12 cellular contexts compared by ENCODE assay signal in the genomic region with DNA sequence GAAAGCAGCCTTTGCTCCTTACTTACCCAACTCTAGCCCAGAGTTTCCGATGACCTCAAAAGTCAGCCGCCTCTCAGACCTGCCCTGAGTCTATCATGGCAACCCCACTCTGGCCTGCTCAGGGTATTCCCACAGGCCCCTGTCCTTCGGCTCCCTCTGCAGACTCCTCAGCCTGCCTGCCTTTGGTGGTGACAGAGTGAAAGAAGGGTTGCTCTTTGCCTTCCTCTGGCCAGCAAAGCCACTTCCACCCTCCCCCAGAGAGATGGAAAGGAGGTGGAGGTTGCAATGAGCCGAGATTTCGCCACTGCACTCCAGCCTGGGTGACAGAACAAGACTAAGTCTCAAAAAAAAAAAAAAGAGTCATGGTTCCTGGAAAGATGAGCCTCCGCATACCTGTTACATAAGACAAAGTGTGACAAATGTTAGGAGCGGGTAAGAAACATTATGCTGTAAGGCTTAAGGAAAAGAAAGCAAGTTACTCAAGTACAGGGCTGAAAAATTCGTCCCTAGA. TPM values are rescaled to one million over a fixed set of nuclear protein-coding genes. Genes with fewer than 3 reads are reported as not detected.
A peak's percentile ranks its signal among the peaks of the same experiment; 100 is the strongest.
DNase-seq lines count a peak whose midpoint lies in the region; ATAC-seq and TF ChIP-seq lines count a peak whose summit lies in the region.
"Had no signal": no experiment of that assay in that cellular context is flagged by ENCODE, and none has a peak within 500 bp of the region (broad histone marks: within the 10 kb centered on the region; RNA-seq: fewer than 3 reads in every experiment).

No MANE protein-coding gene starts in this region.

- TF ChIP-seq CTCF in IMR-90 (conservative IDR thresholded peaks at IDR 0.05; ENCODE audit: low read depth, low read length) (0 out of 2 replicates have a peak, but pooled peaks have one; percentile 20), natural killer cell (IDR thresholded peaks at IDR 0.05) (no peak), esophagus muscularis mucosa (IDR thresholded peaks at IDR 0.05) (no peak), mesothelial cell of epicardium (IDR thresholded peaks at IDR 0.05; ENCODE audit: unreplicated experiment) (no peak)

- no peaks in the 10 kb centered on the region for H3K79me1 ChIP-seq in IMR-90 (ENCODE audit: low read depth in 1 of 2, low read length in 2 of 2)

- in situ Hi-C loops in IMR-90 (cut with MboI; ENCODE audit: low sequenced_read_pairs), result no loop called here

- no peaks in the 10 kb centered on the region for H3K36me3 Mint-ChIP-seq in CD8-positive, alpha-beta memory T cell
- H3K36me3 Mint-ChIP-seq in activated T-helper 1 cell treated with anti-CD3 and anti-CD28 coated beads, Interleukin-12 subunit alpha, Interleukin-12 subunit beta, Interleukin-2, Interleukin-4 antibody, amounts not matched to agents 30 ng/mL and 10 ng/mL and 1 ng/mL, durations not matched to agents 14 hours and 24 hours and 36 hours (ENCODE audit: low read depth), result no peaks in the 10 kb centered on the region
- H3K36me3 Mint-ChIP-seq in natural killer cell, result no peaks in the 10 kb centered on the region
- H3K36me3 Mint-ChIP-seq in mesothelial cell of epicardium, result no peaks in the 10 kb centered on the region

- intact Hi-C loops in IMR-90 (cut with micrococcal nuclease), result no loop called here
- intact Hi-C loops in activated T-helper 1 cell treated with anti-CD3 and anti-CD28 coated beads, Interleukin-12 subunit alpha, Interleukin-12 subunit beta, Interleukin-2, Interleukin-4 antibody, amounts not matched to agents 30 ng/mL and 10 ng/mL and 1 ng/mL, durations not matched to agents 14 hours and 24 hours and 36 hours (cut with micrococcal nuclease), result loop anchor here (1.0 to 2.0 kb wide), 2 partner anchors 9 to 14 kb away; partner anchors contain the start of gene STING1
- intact Hi-C loops in natural killer cell (cut with micrococcal nuclease), result no loop called here
- intact Hi-C loops in esophagus muscularis mucosa (cut with DNase I), result no loop called here

- H3K4me2 ChIP-seq in IMR-90 (ENCODE audit: low read depth, low read length), result no peak overlapping the region

- peak overlapping the region; percentile 49; the same call in 1 of the 2 replicates for H2AK5ac ChIP-seq in IMR-90 (ENCODE audit: low read depth, low read length)

- no peak overlapping the region for H2BK15ac ChIP-seq in IMR-90 (ENCODE audit: low read depth, low read length)

- H3K4me1 Mint-ChIP-seq in CD8-positive, alpha-beta memory T cell, result peaks cover 45 to 53% (median 52%) of the 10 kb centered on the region in 3 donors
- H3K4me1 Mint-ChIP-seq in activated T-helper 1 cell treated with anti-CD3 and anti-CD28 coated beads, Interleukin-12 subunit alpha, Interleukin-12 subunit beta, Interleukin-2, Interleukin-4 antibody, amounts not matched to agents 30 ng/mL and 10 ng/mL and 1 ng/mL, durations not matched to agents 14 hours and 24 hours and 36 hours (ENCODE audit: low read depth), result peaks cover 55% of the 10 kb centered on the region
- peaks cover 42 to 54% of the 10 kb centered on the region in 2 donors for H3K4me1 Mint-ChIP-seq in natural killer cell
- peaks cover 15% of the 10 kb centered on the region for H3K4me1 Mint-ChIP-seq in mesothelial cell of epicardium

- H3K14ac ChIP-seq in IMR-90 (replicated peaks; ENCODE audit: low read depth, low read length), result no peak overlapping the region

- H2AK9ac ChIP-seq in IMR-90 (replicated peaks; ENCODE audit: low read depth, low read length, poor library complexity), result no peak overlapping the region

- H4K5ac ChIP-seq in IMR-90 (ENCODE audit: low read depth, low read length), result no peak overlapping the region

- peaks cover 4% of the 10 kb centered on the region; the same call in 1 of the 2 replicates for H3K9me1 ChIP-seq in IMR-90 (ENCODE audit: insufficient read depth, low read length)

- no peak overlapping the region for H3K4me3 ChIP-seq in CD8-positive, alpha-beta memory T cell (ENCODE audit: low read length)
- H3K4me3 ChIP-seq in IMR-90 (ENCODE audit: insufficient read depth, low read depth, low read length), result no peak overlapping the region
- no peak overlapping the region for H3K4me3 ChIP-seq in esophagus muscularis mucosa
- H3K4me3 ChIP-seq: skin epidermis had no signal

- no peak overlapping the region for H3K4ac ChIP-seq in IMR-90 (ENCODE audit: low read depth, low read length)

- H3K27ac Mint-ChIP-seq in CD8-positive, alpha-beta memory T cell, result peak overlapping the region in 3 of 8 donors; percentile 46 to 75 (median 69)
- peak overlapping the region; percentile 76 for H3K27ac Mint-ChIP-seq in activated T-helper 1 cell treated with anti-CD3 and anti-CD28 coated beads, Interleukin-12 subunit alpha, Interleukin-12 subunit beta, Interleukin-2, Interleukin-4 antibody, amounts not matched to agents 30 ng/mL and 10 ng/mL and 1 ng/mL, durations not matched to agents 14 hours and 24 hours and 36 hours
- peak overlapping the region; percentile 25 to 29 for H3K27ac Mint-ChIP-seq in natural killer cell
- no peak overlapping the region for H3K27ac Mint-ChIP-seq in mesothelial cell of epicardium

- H2AFZ ChIP-seq in IMR-90 (replicated peaks; ENCODE audit: low read length, poor library complexity), result peak overlapping the region; percentile 1

- peaks cover 49% of the 10 kb centered on the region for H3K4me1 ChIP-seq in CD8-positive, alpha-beta memory T cell (ENCODE audit: insufficient read depth, low read length)
- H3K4me1 ChIP-seq in IMR-90 (ENCODE audit: control insufficient read depth, insufficient read depth, low read length) (peaks cover 10% of the 10 kb centered on the region), esophagus muscularis mucosa (peaks cover 10 to 14% (median 11%) of the 10 kb centered on the region in 4 donors)

- H3K56ac ChIP-seq in IMR-90 (ENCODE audit: extremely low read depth, insufficient read depth, low read length), result no peak overlapping the region

- 96% methylated on average over 3 of the region's 8 CpGs; no CpG with 5 or more reads in 1 of the 2 experiments for WGBS in IMR-90 (ENCODE audit: extremely low coverage in 2 of 2, insufficient read length in 1 of 2), 2 experiments
- WGBS in esophagus muscularis mucosa, result 79% methylated on average over 8 of the region's 8 CpGs

- no peak overlapping the region for H2BK120ac ChIP-seq in IMR-90 (ENCODE audit: low read depth, low read length)

- no peaks in the 10 kb centered on the region for H3K27me3 Mint-ChIP-seq in CD8-positive, alpha-beta memory T cell
- no peaks in the 10 kb centered on the region for H3K27me3 Mint-ChIP-seq in activated T-helper 1 cell treated with anti-CD3 and anti-CD28 coated beads, Interleukin-12 subunit alpha, Interleukin-12 subunit beta, Interleukin-2, Interleukin-4 antibody, amounts not matched to agents 30 ng/mL and 10 ng/mL and 1 ng/mL, durations not matched to agents 14 hours and 24 hours and 36 hours (ENCODE audit: insufficient read depth)
- H3K27me3 Mint-ChIP-seq in natural killer cell (ENCODE audit: low read depth in 2 of 2) (no peaks in the 10 kb centered on the region), mesothelial cell of epicardium (ENCODE audit: low read depth) (no peaks in the 10 kb centered on the region)

- DNase-seq in CD8-positive, alpha-beta memory T cell, result no peak
- DNase-seq in IMR-90 (no peak), natural killer cell (no peak), SHP77 (lab: John Stamatoyannopoulos, UW) (no peak), esophagus muscularis mucosa (ENCODE audit: extremely low spot score) (no peak), OCI-M2 (lab: John Stamatoyannopoulos, UW; ENCODE audit: unreplicated experiment) (no peak), mesothelial cell of epicardium (ENCODE audit: low spot score in 2 of 2, unreplicated experiment in 2 of 2) (no peak)
- DNase-seq in activated T-helper 1 cell treated with anti-CD3 and anti-CD28 coated beads, Interleukin-12 subunit alpha, Interleukin-12 subunit beta, Interleukin-2, Interleukin-4 antibody, amounts not matched to agents 30 ng/mL and 10 ng/mL and 1 ng/mL, durations not matched to agents 14 hours and 24 hours and 36 hours (ENCODE audit: low spot score), result no peak
- DNase-seq: amygdala had no signal

- no peak overlapping the region for H3K23ac ChIP-seq in IMR-90 (ENCODE audit: low read depth, low read length)

- H4K91ac ChIP-seq in IMR-90 (ENCODE audit: insufficient read depth, low read depth, low read length), result no peak overlapping the region

- TF ChIP-seq POLR2A in IMR-90 (IDR thresholded peaks at IDR 0.05; ENCODE audit: low read depth, low read length), result no peak
- TF ChIP-seq POLR2A in esophagus muscularis mucosa (IDR thresholded peaks at IDR 0.05; ENCODE audit: low read depth), result no peak

- POLR2A ChIA-PET in CD8-positive, alpha-beta memory T cell (lab: Charles Lee), result interaction anchor here (0.6 kb wide), 1 partner anchor 10 kb away, joined by 4 read pairs; no protein-coding TSS in a partner anchor
- POLR2A ChIA-PET in IMR-90 (lab: Charles Lee; ENCODE audit: unreplicated experiment), result no interaction called here

- no peak overlapping the region for H3K27ac ChIP-seq in CD8-positive, alpha-beta memory T cell (ENCODE audit: low read depth, low read length)
- H3K27ac ChIP-seq in IMR-90 (ENCODE audit: insufficient read depth, low read length) (no peak overlapping the region), esophagus muscularis mucosa (replicated peaks in 1 of 4) (no peak overlapping the region)

- no peak for TF ChIP-seq EP300 in esophagus muscularis mucosa (IDR thresholded peaks at IDR 0.05)

- no TSS peak for BruUV-seq in IMR-90 (replicated peaks; lab: Mats Ljungman, UMichigan)

- H4K8ac ChIP-seq in IMR-90 (ENCODE audit: low read depth in 2 of 2, low read length in 2 of 2), result no peak overlapping the region

- H3K9me3 ChIP-seq in CD8-positive, alpha-beta memory T cell (ENCODE audit: low read length), result no peaks in the 10 kb centered on the region
- H3K9me3 ChIP-seq in IMR-90 (ENCODE audit: control insufficient read depth, insufficient read depth, low read length) (no peaks in the 10 kb centered on the region), esophagus muscularis mucosa (no peaks in the 10 kb centered on the region)

- H3K9ac ChIP-seq in IMR-90 (ENCODE audit: low read depth, low read length), result no peak overlapping the region

- H4K20me1 ChIP-seq in IMR-90 (ENCODE audit: insufficient read depth, low read length), result no peaks in the 10 kb centered on the region

- dilution Hi-C loops in IMR-90 (cut with HindIII; ENCODE audit: low sequenced_read_pairs, unreplicated experiment), result no loop called here

- H2BK20ac ChIP-seq in IMR-90 (ENCODE audit: low read depth, low read length), result no peak overlapping the region

- no peaks in the 10 kb centered on the region for H3K9me3 Mint-ChIP-seq in CD8-positive, alpha-beta memory T cell
- H3K9me3 Mint-ChIP-seq in activated T-helper 1 cell treated with anti-CD3 and anti-CD28 coated beads, Interleukin-12 subunit alpha, Interleukin-12 subunit beta, Interleukin-2, Interleukin-4 antibody, amounts not matched to agents 30 ng/mL and 10 ng/mL and 1 ng/mL, durations not matched to agents 14 hours and 24 hours and 36 hours, result no peaks in the 10 kb centered on the region
- no peaks in the 10 kb centered on the region for H3K9me3 Mint-ChIP-seq in natural killer cell
- H3K9me3 Mint-ChIP-seq in mesothelial cell of epicardium, result no peaks in the 10 kb centered on the region

- H3K4me3 Mint-ChIP-seq in CD8-positive, alpha-beta memory T cell, result peak overlapping the region in 4 of 7 donors; percentile 20 to 76 (median 66)
- H3K4me3 Mint-ChIP-seq in activated T-helper 1 cell treated with anti-CD3 and anti-CD28 coated beads, Interleukin-12 subunit alpha, Interleukin-12 subunit beta, Interleukin-2, Interleukin-4 antibody, amounts not matched to agents 30 ng/mL and 10 ng/mL and 1 ng/mL, durations not matched to agents 14 hours and 24 hours and 36 hours, result peak overlapping the region; percentile 37
- H3K4me3 Mint-ChIP-seq in natural killer cell, result peak overlapping the region; percentile 68
- no peak overlapping the region for H3K4me3 Mint-ChIP-seq in mesothelial cell of epicardium

- H3K18ac ChIP-seq in IMR-90 (ENCODE audit: low read depth, low read length), result no peak overlapping the region

- CTCF ChIA-PET in CD8-positive, alpha-beta memory T cell (lab: Charles Lee), result interaction anchor here (0.8 kb wide), 1 partner anchor 10 kb away, joined by 3 read pairs; no protein-coding TSS in a partner anchor
- CTCF ChIA-PET in IMR-90 (lab: Yijun Ruan, JAX), result interaction anchor here (0.6 kb wide), 1 partner anchor 44 kb away, joined by 4 read pairs; no protein-coding TSS in a partner anchor

- H2BK5ac ChIP-seq in IMR-90 (ENCODE audit: low read depth, low read length, poor library complexity, severe bottlenecking), result no peak overlapping the region

- H3K27me3 ChIP-seq in CD8-positive, alpha-beta memory T cell (ENCODE audit: insufficient read depth, low read length, poor library complexity, severe bottlenecking), result no peaks in the 10 kb centered on the region
- H3K27me3 ChIP-seq in IMR-90 (ENCODE audit: control insufficient read depth, insufficient read depth, low read length), result no peaks in the 10 kb centered on the region
- no peaks in the 10 kb centered on the region for H3K27me3 ChIP-seq in esophagus muscularis mucosa

- TF ChIP-seq RAD21 in IMR-90 (IDR thresholded peaks at IDR 0.05; ENCODE audit: low read length), result peak; percentile 8; the same call in 1 of the 2 replicates

- ATAC-seq in IMR-90 (ENCODE audit: low read depth) (peak; percentile 64), natural killer cell (peak in 2 of 3 donors; percentile 30 to 40)

- no peaks in the 10 kb centered on the region for H3K36me3 ChIP-seq in CD8-positive, alpha-beta memory T cell (ENCODE audit: insufficient read depth, low read length)
- H3K36me3 ChIP-seq in IMR-90 (ENCODE audit: control insufficient read depth, insufficient read depth, low read length) (no peaks in the 10 kb centered on the region), esophagus muscularis mucosa (no peaks in the 10 kb centered on the region)

RNA-seq across cellular contexts. Expression of gene SMIM33, which starts 2.3 kb away (rescaled TPM):
- under 1 TPM; 0.11 to 0.28 TPM for total RNA-seq in CD8-positive, alpha-beta memory T cell
- 1.1 TPM for polyA plus RNA-seq in CD8-positive, alpha-beta memory T cell
- total RNA-seq in IMR-90 (2012; rRNA removed) (not detected in 2 replicates), natural killer cell (not detected), esophagus muscularis mucosa (not detected), mesothelial cell of epicardium (not detected in 3 replicates)
- not detected in 2 replicates for polyA plus RNA-seq in IMR-90 (2012; rRNA removed)
- not detected in 2 replicates for polyA plus RNA-seq in IMR-90 (2012; cell fraction: cytosol; rRNA removed)
- not detected in 2 replicates for polyA plus RNA-seq in IMR-90 (2012; cell fraction: nucleus; rRNA removed; ENCODE audit: low replicate concordance)
- 0.29 and 0.39 TPM in 2 replicates for total RNA-seq in activated T-helper 1 cell treated with anti-CD3 and anti-CD28 coated beads, Interleukin-12 subunit alpha, Interleukin-12 subunit beta, Interleukin-2, Interleukin-4 antibody, amounts not matched to agents 30 ng/mL and 10 ng/mL and 1 ng/mL, durations not matched to agents 14 hours and 24 hours and 36 hours
- total RNA-seq: lower leg skin, subcutaneous adipose tissue had no signal

RNA-seq across cellular contexts. Expression of gene ECSCR, which starts 5.9 kb away (rescaled TPM):
- total RNA-seq in CD8-positive, alpha-beta memory T cell, result under 1 TPM; 0.82 to 0.83 TPM
- polyA plus RNA-seq in CD8-positive, alpha-beta memory T cell, result not detected
- total RNA-seq in IMR-90 (2012; rRNA removed) (3.1 and 3.9 TPM in 2 replicates), natural killer cell (under 1 TPM in 1 of 3 donors, not detected in 2; 0.48 TPM), esophagus muscularis mucosa (10 to 100 TPM in 3 of 4 donors, 1 to 10 TPM in 1; 7.9 to 42.9 (median 31.4) TPM), mesothelial cell of epicardium (0.29 TPM in 1 of 3 replicates, not detected in the others)
- 3.6 and 3.8 TPM in 2 replicates for polyA plus RNA-seq in IMR-90 (2012; rRNA removed)
- polyA plus RNA-seq in IMR-90 (2012; cell fraction: cytosol; rRNA removed), result 4.6 and 4.8 TPM in 2 replicates
- 1.7 and 1.9 TPM in 2 replicates for polyA plus RNA-seq in IMR-90 (2012; cell fraction: nucleus; rRNA removed; ENCODE audit: low replicate concordance)
- total RNA-seq in activated T-helper 1 cell treated with anti-CD3 and anti-CD28 coated beads, Interleukin-12 subunit alpha, Interleukin-12 subunit beta, Interleukin-2, Interleukin-4 antibody, amounts not matched to agents 30 ng/mL and 10 ng/mL and 1 ng/mL, durations not matched to agents 14 hours and 24 hours and 36 hours, result 1.3 and 1.4 TPM in 2 replicates

RNA-seq across cellular contexts. Expression of gene STING1, which starts 14.1 kb away (rescaled TPM):
- 100 to 1,000 TPM; 107 to 109 TPM for total RNA-seq in CD8-positive, alpha-beta memory T cell
- polyA plus RNA-seq in CD8-positive, alpha-beta memory T cell, result 116 TPM
- 18.6 and 20.6 TPM in 2 replicates for total RNA-seq in IMR-90 (2012; rRNA removed)
- 61.5 and 63.5 TPM in 2 replicates for polyA plus RNA-seq in IMR-90 (2012; rRNA removed)
- 25.4 and 62.7 TPM in 2 replicates for polyA plus RNA-seq in IMR-90 (2012; cell fraction: cytosol; rRNA removed)
- polyA plus RNA-seq in IMR-90 (2012; cell fraction: nucleus; rRNA removed; ENCODE audit: low replicate concordance), result 170 and 329 TPM in 2 replicates
- 213 and 226 TPM in 2 replicates for total RNA-seq in activated T-helper 1 cell treated with anti-CD3 and anti-CD28 coated beads, Interleukin-12 subunit alpha, Interleukin-12 subunit beta, Interleukin-2, Interleukin-4 antibody, amounts not matched to agents 30 ng/mL and 10 ng/mL and 1 ng/mL, durations not matched to agents 14 hours and 24 hours and 36 hours
- total RNA-seq in natural killer cell, result 10 to 100 TPM; 95.5 to 98.9 (median 96.6) TPM
- total RNA-seq in esophagus muscularis mucosa, result 10 to 100 TPM; 22.0 to 82.8 (median 52.4) TPM
- 26.8 to 30.3 TPM (median 27.0 TPM) in 3 replicates for total RNA-seq in mesothelial cell of epicardium

RNA-seq across cellular contexts. Expression of gene DNAJC18, which starts 29.2 kb away (rescaled TPM):
- total RNA-seq in CD8-positive, alpha-beta memory T cell, result 10 to 100 TPM; 25.3 to 25.7 TPM
- polyA plus RNA-seq in CD8-positive, alpha-beta memory T cell, result 10.2 TPM
- total RNA-seq in IMR-90 (2012; rRNA removed) (9.2 and 11.1 TPM in 2 replicates), natural killer cell (1 to 10 TPM; 2.9 to 4.9 (median 3.6) TPM), esophagus muscularis mucosa (10 to 100 TPM in 3 of 4 donors, 1 to 10 TPM in 1; 8.3 to 15.4 (median 13.4) TPM), mesothelial cell of epicardium (24.9 to 28.9 TPM (median 25.2 TPM) in 3 replicates)
- 6.3 and 8.5 TPM in 2 replicates for polyA plus RNA-seq in IMR-90 (2012; rRNA removed)
- polyA plus RNA-seq in IMR-90 (2012; cell fraction: cytosol; rRNA removed), result 2.2 and 2.4 TPM in 2 replicates
- 0.99 and 6.1 TPM in 2 replicates for polyA plus RNA-seq in IMR-90 (2012; cell fraction: nucleus; rRNA removed; ENCODE audit: low replicate concordance)
- total RNA-seq in activated T-helper 1 cell treated with anti-CD3 and anti-CD28 coated beads, Interleukin-12 subunit alpha, Interleukin-12 subunit beta, Interleukin-2, Interleukin-4 antibody, amounts not matched to agents 30 ng/mL and 10 ng/mL and 1 ng/mL, durations not matched to agents 14 hours and 24 hours and 36 hours, result 30.0 and 36.3 TPM in 2 replicates
